In the genomic region with DNA sequence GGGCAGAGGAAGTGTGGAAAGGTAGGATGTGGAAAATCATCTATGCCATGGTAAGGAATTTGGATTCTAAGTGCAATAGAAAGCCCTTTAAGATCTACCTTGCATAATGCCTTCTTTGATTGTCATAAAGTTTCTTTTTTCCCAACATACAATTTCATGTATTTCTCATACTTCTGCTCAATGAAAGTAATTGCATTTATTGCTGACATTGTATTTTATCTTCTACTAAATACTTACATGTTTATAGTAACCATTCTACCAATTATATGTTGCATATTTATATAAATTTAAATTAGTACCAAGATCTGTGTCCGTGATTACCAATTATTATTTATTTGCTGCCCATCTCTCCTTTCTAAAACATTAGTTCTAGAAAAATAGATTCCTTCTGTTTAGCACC, we compare ENCODE assay signal across 6 cellular contexts.
"Had no signal": no experiment of that assay in that cellular context is flagged by ENCODE, and none has a peak within 500 bp of the region (broad histone marks: within the 10 kb centered on the region; RNA-seq: fewer than 3 reads in every experiment).

No MANE protein-coding gene starts in this region.

- H3K4me2 ChIP-seq: KMS-11 had no signal

- H3K27ac ChIP-seq: HL-60, KMS-11 had no signal

- H3K9ac ChIP-seq: KMS-11 had no signal

- FAIRE-seq: HTR-8/SVneo had no signal

- DNase-seq: Karpas-422, KBM-7, KG1 had no signal
